19 cellular contexts compared by ENCODE assay signal in genomic region chr14:50932159-50932558, GRCh38. TPM values are rescaled to one million over a fixed set of nuclear protein-coding genes. Genes with fewer than 3 reads are reported as not detected.
A peak's percentile ranks its signal among the peaks of the same experiment; 100 is the strongest.
DNase-seq lines count a peak whose midpoint lies in the region; ATAC-seq and TF ChIP-seq lines count a peak whose summit lies in the region.
"Had no signal": no experiment of that assay in that cellular context is flagged by ENCODE, and none has a peak within 500 bp of the region (broad histone marks: within the 10 kb centered on the region; RNA-seq: fewer than 3 reads in every experiment).

No MANE protein-coding gene starts in this region.

- H3K4me3 Mint-ChIP-seq in type B pancreatic cell = no peak overlapping the region

- no peaks in the 10 kb centered on the region for H3K79me2 ChIP-seq in hepatocyte

- H3K27me3 ChIP-seq in hepatocyte = no peaks in the 10 kb centered on the region
- H3K27me3 ChIP-seq: BLaER1, SJSA1 had no signal

- H2AFZ ChIP-seq in hepatocyte = no peak overlapping the region

- 74% methylated on average over 1 of the region's 1 CpG for WGBS in hepatocyte (ENCODE audit: low lambda C conversion rate, missing lambda C conversion rate)

- intact Hi-C loops in head of caudate nucleus (cut with DNase I) = no loop called here

- H3K27ac Mint-ChIP-seq in type B pancreatic cell = peak overlapping the region; percentile 57

- no peaks in the 10 kb centered on the region for H3K27me3 Mint-ChIP-seq in type B pancreatic cell

- no peak for ATAC-seq in GM18858 (IDR thresholded peaks at IDR 0.05; ENCODE audit: unreplicated experiment)
- no peak for ATAC-seq in GM18498 (IDR thresholded peaks at IDR 0.05; ENCODE audit: unreplicated experiment)

- TF ChIP-seq CTCF in hepatocyte (IDR thresholded peaks at IDR 0.05; ENCODE audit: poor library complexity) (no peak), type B pancreatic cell (conservative IDR thresholded peaks at IDR 0.05) (no peak)

- peaks cover 5% of the 10 kb centered on the region for H3K4me1 ChIP-seq in hepatocyte (ENCODE audit: insufficient read depth)
- H3K4me1 ChIP-seq: SJSA1 had no signal

- no peak overlapping the region for H3K4me3 ChIP-seq in hepatocyte
- H3K4me3 ChIP-seq: BLaER1, SJSA1 had no signal

- H4K20me1 ChIP-seq in hepatocyte (ENCODE audit: insufficient read depth, poor library complexity, severe bottlenecking) = no peaks in the 10 kb centered on the region
- H4K20me1 ChIP-seq: BLaER1 had no signal

- peaks cover 17% of the 10 kb centered on the region for H3K36me3 Mint-ChIP-seq in type B pancreatic cell

- H3K36me3 ChIP-seq in hepatocyte (replicated peaks; ENCODE audit: insufficient read depth, low read depth) = no peaks in the 10 kb centered on the region
- H3K36me3 ChIP-seq: BLaER1 had no signal

- H3K4me2 ChIP-seq in hepatocyte = no peak overlapping the region
- H3K4me2 ChIP-seq: BLaER1 had no signal

- no peaks in the 10 kb centered on the region for H3K9me3 Mint-ChIP-seq in type B pancreatic cell

- no peaks in the 10 kb centered on the region for H3K9me2 ChIP-seq in hepatocyte (replicated peaks; ENCODE audit: insufficient read depth)

- H3K27ac ChIP-seq in hepatocyte = peak overlapping the region; percentile 18
- H3K27ac ChIP-seq: BLaER1, RWPE1, SJSA1 had no signal

- H3K4me1 Mint-ChIP-seq in type B pancreatic cell (ENCODE audit: unreplicated experiment) = peaks cover 9% of the 10 kb centered on the region

- DNase-seq in DMS53 (lab: John Stamatoyannopoulos, UW) = peak; percentile 28
- no peak for DNase-seq in DMS53 treated with DMSO at 0.1 percent for 48 hours (lab: John Stamatoyannopoulos, UW; ENCODE audit: unreplicated experiment)
- DNase-seq in OCI-M1 (lab: John Stamatoyannopoulos, UW) = peak; percentile 56
- no peak for DNase-seq in hepatocyte (ENCODE audit: low spot score)
- no peak for DNase-seq in type B pancreatic cell (ENCODE audit: extremely low spot score, unreplicated experiment)
- no peak for DNase-seq in head of caudate nucleus
- DNase-seq: 8988T; H7; Karpas-422; NCI-H1417 treated with DMSO at 0.1 percent for 48 hours; NCI-H2029; NCI-H2171 treated with DMSO at 0.1 percent for 48 hours; NCI-H524 treated with DMSO at 0.1 percent for 48 hours; NK-92 treated with Interleukin-12 subunit alpha and Interleukin-12 subunit beta, amount 100 ng/mL, for 24 hours had no signal

- no peaks in the 10 kb centered on the region for H3K9me3 ChIP-seq in hepatocyte (ENCODE audit: low read depth)
- H3K9me3 ChIP-seq: BLaER1, SJSA1 had no signal

RNA-seq across cellular contexts. Expression of gene PYGL, which starts 12.1 kb away (rescaled TPM):
- total RNA-seq in hepatocyte = 46.2 and 51.6 TPM in 2 replicates
- 37.9 and 38.5 TPM in 2 replicates for polyA plus RNA-seq in hepatocyte
- 27.3 and 38.8 TPM in 2 replicates for total RNA-seq in type B pancreatic cell (ENCODE audit: low replicate concordance)

Comparison
In these comparisons a context has a peak if more than half of its experiments do, and no peak if none do; other contexts are left out.
1. DNase-seq: peak in DMS53 (single experiment) and OCI-M1 (single experiment); none in DMS53 treated with DMSO at 0.1 percent for 48 hours (single experiment), hepatocyte (single experiment), type B pancreatic cell (single experiment) and head of caudate nucleus (0 of 42).